In genomic region chrX:129761596-129761995, GRCh38 we compare ENCODE assay signal across 1 cellular context.
TF ChIP-seq lines count a peak whose summit lies in the region.

No MANE protein-coding gene starts in this region.

TF ChIP-seq in K562, 482 proteins besides CTCF, POLR2A, EP300 and RAD21:
- TF ChIP-seq, protein P1, sequence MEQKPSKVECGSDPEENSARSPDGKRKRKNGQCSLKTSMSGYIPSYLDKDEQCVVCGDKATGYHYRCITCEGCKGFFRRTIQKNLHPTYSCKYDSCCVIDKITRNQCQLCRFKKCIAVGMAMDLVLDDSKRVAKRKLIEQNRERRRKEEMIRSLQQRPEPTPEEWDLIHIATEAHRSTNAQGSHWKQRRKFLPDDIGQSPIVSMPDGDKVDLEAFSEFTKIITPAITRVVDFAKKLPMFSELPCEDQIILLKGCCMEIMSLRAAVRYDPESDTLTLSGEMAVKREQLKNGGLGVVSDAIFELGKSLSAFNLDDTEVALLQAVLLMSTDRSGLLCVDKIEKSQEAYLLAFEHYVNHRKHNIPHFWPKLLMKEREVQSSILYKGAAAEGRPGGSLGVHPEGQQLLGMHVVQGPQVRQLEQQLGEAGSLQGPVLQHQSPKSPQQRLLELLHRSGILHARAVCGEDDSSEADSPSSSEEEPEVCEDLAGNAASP (IDR thresholded peaks at IDR 0.05) = no peak
- no peak for TF ChIP-seq E2F1 (CRISPR knock-in tag; IDR thresholded peaks at IDR 0.05)
- peak; percentile 53 for TF ChIP-seq ZNF121 (CRISPR knock-in tag; conservative IDR thresholded peaks at IDR 0.05)
